Comparison of ENCODE assay signal across 8 cellular contexts in the genomic region with DNA sequence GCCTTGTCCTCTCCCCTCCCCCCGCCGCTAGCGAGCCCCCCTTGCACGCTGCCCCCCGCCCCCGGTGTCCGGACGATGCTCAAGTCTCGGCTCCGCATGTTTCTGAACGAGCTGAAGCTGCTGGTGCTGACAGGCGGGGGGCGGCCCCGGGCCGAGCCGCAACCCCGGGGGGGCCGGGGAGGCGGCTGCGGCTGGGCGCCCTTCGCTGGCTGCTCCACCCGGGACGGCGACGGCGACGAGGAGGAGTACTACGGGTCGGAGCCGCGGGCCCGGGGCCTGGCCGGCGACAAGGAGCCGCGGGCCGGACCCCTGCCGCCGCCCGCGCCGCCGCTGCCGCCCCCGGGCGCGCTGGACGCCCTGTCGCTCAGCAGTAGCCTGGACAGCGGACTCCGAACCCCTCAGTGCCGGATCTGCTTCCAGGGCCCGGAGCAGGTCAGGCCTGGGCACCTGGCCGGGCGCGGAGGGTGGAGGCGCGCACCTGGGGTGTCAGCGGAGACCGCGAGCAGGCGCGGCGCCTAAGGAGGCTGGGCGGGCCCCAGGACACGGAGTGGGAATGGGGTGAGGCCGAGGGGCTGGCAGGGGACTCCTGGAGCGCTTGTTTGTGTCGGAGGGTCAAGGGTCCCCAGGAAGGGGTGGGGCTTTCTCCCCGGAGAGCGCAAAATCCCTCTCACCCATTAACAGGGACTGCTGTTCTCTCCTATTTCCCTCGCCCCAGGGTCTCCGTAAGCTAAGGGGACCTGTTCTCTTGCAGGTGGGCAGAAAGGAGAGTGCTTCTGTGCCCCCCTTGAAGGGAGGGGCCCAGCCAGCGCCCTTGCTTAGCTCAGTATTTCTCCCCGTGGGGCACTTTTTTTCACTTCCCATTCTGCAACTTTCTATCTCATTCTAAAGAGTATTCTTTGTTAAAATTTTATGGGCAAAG. TPM values are rescaled to one million over a fixed set of nuclear protein-coding genes. Genes with fewer than 3 reads are reported as not detected.
DNase-seq lines count a peak whose midpoint lies in the region; ATAC-seq and TF ChIP-seq lines count a peak whose summit lies in the region.

No MANE protein-coding gene starts in this region.

- TF ChIP-seq CTCF in LNCaP clone FGC (IDR thresholded peaks at IDR 0.05; ENCODE audit: control insufficient read depth, extremely low read depth, insufficient read depth): no peak

- ATAC-seq in left ventricle myocardium superior (no peak), HG03039 (IDR thresholded peaks at IDR 0.05; ENCODE audit: unreplicated experiment) (no peak), HG03469 (IDR thresholded peaks at IDR 0.05; ENCODE audit: unreplicated experiment) (no peak)

- intact Hi-C loops in left ventricle myocardium superior (cut with micrococcal nuclease) (no loop called here), posterior vena cava (cut with DNase I) (no loop called here)

- DNase-seq in COR-L47 (lab: John Stamatoyannopoulos, UW) (peak; percentile 54), LNCaP clone FGC (ENCODE audit: low read depth) (no peak), activated gamma-delta T cell (lab: John Stamatoyannopoulos, UW) (peak; percentile 44), left ventricle myocardium superior (peak; percentile 59), skeletal muscle cell (ENCODE audit: low read depth) (no peak), posterior vena cava (ENCODE audit: low spot score) (no peak)

- peak overlapping the region; percentile 77 for H3K4me3 ChIP-seq in LNCaP clone FGC (ENCODE audit: low read depth, low read length)
- H3K4me3 ChIP-seq in skeletal muscle cell (ENCODE audit: low read depth, low read length): peak overlapping the region; percentile 60

RNA-seq across cellular contexts. Expression of a gene that starts 0.8 kb away (rescaled TPM):
- total RNA-seq in left ventricle myocardium superior (15.6 TPM), posterior vena cava (1 to 10 TPM; 7.4 to 9.4 TPM)

RNA-seq across cellular contexts. Expression of a gene that starts 3.6 kb away (rescaled TPM):
- 42.1 TPM for total RNA-seq in left ventricle myocardium superior
- total RNA-seq in posterior vena cava: 10 to 100 TPM; 65.3 to 66.0 TPM

RNA-seq across cellular contexts. Expression of a gene that starts 10.9 kb away (rescaled TPM):
- total RNA-seq in left ventricle myocardium superior: 32.8 TPM
- total RNA-seq in posterior vena cava: 10 to 100 TPM; 20.1 to 26.3 TPM

RNA-seq across cellular contexts. Expression of a gene that starts 11.2 kb away (rescaled TPM):
- total RNA-seq in left ventricle myocardium superior: not detected
- 1 to 10 TPM in 1 of 2 donors, under 1 TPM in 1; 0.57 to 1.1 TPM for total RNA-seq in posterior vena cava

RNA-seq across cellular contexts. Expression of a gene that starts 16.2 kb away (rescaled TPM):
- total RNA-seq in left ventricle myocardium superior (7.5 TPM), posterior vena cava (10 to 100 TPM; 16.6 to 22.8 TPM)

Comparison
In these comparisons a context has a peak if more than half of its experiments do, and no peak if none do; other contexts are left out.
1. DNase-seq: peak in COR-L47 (single experiment), activated gamma-delta T cell (single experiment) and left ventricle myocardium superior (single experiment); none in LNCaP clone FGC (single experiment), skeletal muscle cell (single experiment) and posterior vena cava (single experiment).